In genomic region chr2:85560812-85561279, GRCh38 we compare ENCODE assay signal across 9 cellular contexts. TPM values are rescaled to one million over a fixed set of nuclear protein-coding genes. Genes with fewer than 3 reads are reported as not detected.
DNase-seq lines count a peak whose midpoint lies in the region; ATAC-seq and TF ChIP-seq lines count a peak whose summit lies in the region.
"Had no signal": no experiment of that assay in that cellular context is flagged by ENCODE, and none has a peak within 500 bp of the region (broad histone marks: within the 10 kb centered on the region; RNA-seq: fewer than 3 reads in every experiment).

No MANE protein-coding gene starts in this region.

- in situ Hi-C loops in GM13976 (cut with MboI; ENCODE audit: low sequenced_read_pairs, unreplicated experiment), result no loop called here

- H3K4me1 ChIP-seq in subcutaneous abdominal adipose tissue (ENCODE audit: control insufficient read depth in 5 of 5, insufficient read depth in 5 of 5, low read length in 5 of 5), result peaks cover 2 to 27% (median 22%) of the 10 kb centered on the region in 5 donors

- H3K27ac Mint-ChIP-seq in activated T-helper 2 cell treated with anti-CD3 and anti-CD28 coated beads, Interferon-gamma antibody, Interleukin-2, Interleukin-4, amounts not matched to agents 10 μg/mL and 5 μg/mL and 100 μg/mL, durations not matched to agents 14 hours and 24 hours and 36 hours, result peak overlapping the region; percentile 70
- peak overlapping the region; percentile 92 to 98 (median 96) for H3K27ac Mint-ChIP-seq in immature natural killer cell

- no peaks in the 10 kb centered on the region for H3K9me3 ChIP-seq in subcutaneous abdominal adipose tissue (ENCODE audit: control insufficient read depth in 5 of 5, low read length in 5 of 5)

- peak overlapping the region; percentile 98 for H3K4me3 Mint-ChIP-seq in activated T-helper 2 cell treated with anti-CD3 and anti-CD28 coated beads, Interferon-gamma antibody, Interleukin-2, Interleukin-4, amounts not matched to agents 10 μg/mL and 5 μg/mL and 100 μg/mL, durations not matched to agents 14 hours and 24 hours and 36 hours (ENCODE audit: low read depth)
- H3K4me3 Mint-ChIP-seq in immature natural killer cell, result peak overlapping the region; percentile 95 to 99 (median 95)

- H3K36me3 ChIP-seq in subcutaneous abdominal adipose tissue (ENCODE audit: control insufficient read depth in 5 of 5, insufficient read depth in 5 of 5, low read length in 5 of 5), result peaks cover 0 to 25% (median 17%) of the 10 kb centered on the region in 5 donors

- intact Hi-C loops in activated T-helper 2 cell treated with anti-CD3 and anti-CD28 coated beads, Interferon-gamma antibody, Interleukin-2, Interleukin-4, amounts not matched to agents 10 μg/mL and 5 μg/mL and 100 μg/mL, durations not matched to agents 14 hours and 24 hours and 36 hours (cut with micrococcal nuclease), result loop anchor here (1.0 to 2.0 kb wide), 6 partner anchors 18 to 207 kb away; partner anchors contain the start of genes ELMOD3, MAT2A, RETSAT and RNF181

- H3K4me3 ChIP-seq in subcutaneous abdominal adipose tissue (ENCODE audit: low read depth in 1 of 5, low read length in 5 of 5), result peak overlapping the region; percentile 80 to 95 (median 94)

- H3K27ac ChIP-seq in subcutaneous abdominal adipose tissue (ENCODE audit: low read depth, low read length), result peak overlapping the region; percentile 96

- no peak for TF ChIP-seq CTCF in GM13976 (IDR thresholded peaks at IDR 0.05; ENCODE audit: borderline replicate concordance, control extremely low read depth, extremely low read depth, insufficient read depth, missing control alignments)

- H3K4me1 Mint-ChIP-seq in activated T-helper 2 cell treated with anti-CD3 and anti-CD28 coated beads, Interferon-gamma antibody, Interleukin-2, Interleukin-4, amounts not matched to agents 10 μg/mL and 5 μg/mL and 100 μg/mL, durations not matched to agents 14 hours and 24 hours and 36 hours (ENCODE audit: low read depth), result peaks cover 25% of the 10 kb centered on the region
- peaks cover 25 to 26% of the 10 kb centered on the region in 2 donors for H3K4me1 Mint-ChIP-seq in immature natural killer cell

- peaks cover 19% of the 10 kb centered on the region for H3K36me3 Mint-ChIP-seq in activated T-helper 2 cell treated with anti-CD3 and anti-CD28 coated beads, Interferon-gamma antibody, Interleukin-2, Interleukin-4, amounts not matched to agents 10 μg/mL and 5 μg/mL and 100 μg/mL, durations not matched to agents 14 hours and 24 hours and 36 hours (ENCODE audit: low read depth)
- peaks cover 0 to 8% (median 0%) of the 10 kb centered on the region in 3 donors for H3K36me3 Mint-ChIP-seq in immature natural killer cell

- no peaks in the 10 kb centered on the region for H3K9me3 Mint-ChIP-seq in activated T-helper 2 cell treated with anti-CD3 and anti-CD28 coated beads, Interferon-gamma antibody, Interleukin-2, Interleukin-4, amounts not matched to agents 10 μg/mL and 5 μg/mL and 100 μg/mL, durations not matched to agents 14 hours and 24 hours and 36 hours
- peaks cover 0 to 1% (median 0%) of the 10 kb centered on the region in 6 donors for H3K9me3 Mint-ChIP-seq in immature natural killer cell

- peak; percentile 19 for ATAC-seq in HG02973 (IDR thresholded peaks at IDR 0.05; ENCODE audit: unreplicated experiment)

- H3K9ac ChIP-seq in subcutaneous abdominal adipose tissue (ENCODE audit: low read length in 5 of 5), result peak overlapping the region; percentile 7 to 91 (median 56)

- no peaks in the 10 kb centered on the region for H3K27me3 ChIP-seq in subcutaneous abdominal adipose tissue (ENCODE audit: control insufficient read depth in 5 of 5, insufficient read depth in 4 of 5, low read length in 5 of 5)

- DNase-seq in GM13976 (ENCODE audit: low spot score) (peak; percentile 24), immature natural killer cell (no peak), Kasumi-1 (lab: John Stamatoyannopoulos, UW) (no peak), NCI-H187 treated with DMSO at 0.1 percent for 48 hours (lab: John Stamatoyannopoulos, UW) (no peak), H4 (ENCODE audit: low spot score) (no peak)
- DNase-seq in activated T-helper 2 cell treated with anti-CD3 and anti-CD28 coated beads, Interferon-gamma antibody, Interleukin-2, Interleukin-4, amounts not matched to agents 10 μg/mL and 5 μg/mL and 100 μg/mL, durations not matched to agents 14 hours and 24 hours and 36 hours (ENCODE audit: low spot score), result no peak

- no peaks in the 10 kb centered on the region for H3K27me3 Mint-ChIP-seq in activated T-helper 2 cell treated with anti-CD3 and anti-CD28 coated beads, Interferon-gamma antibody, Interleukin-2, Interleukin-4, amounts not matched to agents 10 μg/mL and 5 μg/mL and 100 μg/mL, durations not matched to agents 14 hours and 24 hours and 36 hours (ENCODE audit: low read depth)
- peaks cover 4 to 6% (median 6%) of the 10 kb centered on the region in 3 donors for H3K27me3 Mint-ChIP-seq in immature natural killer cell (ENCODE audit: low read depth in 3 of 3)

RNA-seq across cellular contexts. Expression of gene GGCX, which starts 0.4 kb away (rescaled TPM):
- total RNA-seq in activated T-helper 2 cell treated with anti-CD3 and anti-CD28 coated beads, Interferon-gamma antibody, Interleukin-2, Interleukin-4, amounts not matched to agents 10 μg/mL and 5 μg/mL and 100 μg/mL, durations not matched to agents 14 hours and 24 hours and 36 hours, result 25.1 and 27.0 TPM in 2 replicates
- 10 to 100 TPM; 11.4 to 31.7 (median 21.0) TPM for polyA plus RNA-seq in immature natural killer cell
- total RNA-seq in H4 (2014; rRNA removed; shearing (Covaris generic)), result 36.8 and 44.7 TPM in 2 replicates

RNA-seq across cellular contexts. Expression of gene VAMP8, which starts 16.5 kb away (rescaled TPM):
- total RNA-seq in activated T-helper 2 cell treated with anti-CD3 and anti-CD28 coated beads, Interferon-gamma antibody, Interleukin-2, Interleukin-4, amounts not matched to agents 10 μg/mL and 5 μg/mL and 100 μg/mL, durations not matched to agents 14 hours and 24 hours and 36 hours, result 99.7 and 101 TPM in 2 replicates
- polyA plus RNA-seq in immature natural killer cell, result 100 to 1,000 TPM; 457 to 687 (median 617) TPM
- total RNA-seq in H4 (2014; rRNA removed; shearing (Covaris generic)), result 0.43 and 1.3 TPM in 2 replicates

RNA-seq across cellular contexts. Expression of gene MAT2A, which starts 21.9 kb away (rescaled TPM):
- 395 and 403 TPM in 2 replicates for total RNA-seq in activated T-helper 2 cell treated with anti-CD3 and anti-CD28 coated beads, Interferon-gamma antibody, Interleukin-2, Interleukin-4, amounts not matched to agents 10 μg/mL and 5 μg/mL and 100 μg/mL, durations not matched to agents 14 hours and 24 hours and 36 hours
- 100 to 1,000 TPM in 1 of 3 donors, 10 to 100 TPM in 2; 46.5 to 115 (median 63.9) TPM for polyA plus RNA-seq in immature natural killer cell
- total RNA-seq in H4 (2014; rRNA removed; shearing (Covaris generic)), result 30.6 and 52.6 TPM in 2 replicates

RNA-seq across cellular contexts. Expression of gene VAMP5, which starts 23.4 kb away (rescaled TPM):
- 41.0 and 41.3 TPM in 2 replicates for total RNA-seq in activated T-helper 2 cell treated with anti-CD3 and anti-CD28 coated beads, Interferon-gamma antibody, Interleukin-2, Interleukin-4, amounts not matched to agents 10 μg/mL and 5 μg/mL and 100 μg/mL, durations not matched to agents 14 hours and 24 hours and 36 hours
- 100 to 1,000 TPM; 154 to 219 (median 201) TPM for polyA plus RNA-seq in immature natural killer cell
- total RNA-seq in H4 (2014; rRNA removed; shearing (Covaris generic)), result 0.77 and 1.8 TPM in 2 replicates
- total RNA-seq: SK-MEL-5 had no signal

RNA-seq across cellular contexts. Expression of gene RNF181, which starts 34.7 kb away (rescaled TPM):
- 130 and 134 TPM in 2 replicates for total RNA-seq in activated T-helper 2 cell treated with anti-CD3 and anti-CD28 coated beads, Interferon-gamma antibody, Interleukin-2, Interleukin-4, amounts not matched to agents 10 μg/mL and 5 μg/mL and 100 μg/mL, durations not matched to agents 14 hours and 24 hours and 36 hours
- polyA plus RNA-seq in immature natural killer cell, result 100 to 1,000 TPM; 224 to 326 (median 256) TPM
- total RNA-seq in H4 (2014; rRNA removed; shearing (Covaris generic)), result 286 and 303 TPM in 2 replicates

Comparison
In these comparisons a context has a peak if more than half of its experiments do, and no peak if none do; other contexts are left out.
1. RNA of gene VAMP8, which starts 16.5 kb away (total RNA-seq): 99.7 to 101 TPM in activated T-helper 2 cell treated with anti-CD3 and anti-CD28 coated beads, Interferon-gamma antibody, Interleukin-2, Interleukin-4, amounts not matched to agents 10 μg/mL and 5 μg/mL and 100 μg/mL, durations not matched to agents 14 hours and 24 hours and 36 hours; 0.43 to 1.3 TPM in H4; every median in the first group is over 10 times any median in the second.